Comparison of ENCODE assay signal across 10 cellular contexts in genomic region chr5:160230686-160231527, GRCh38. TPM values are rescaled to one million over a fixed set of nuclear protein-coding genes. Genes with fewer than 3 reads are reported as not detected.
DNase-seq lines count a peak whose midpoint lies in the region; ATAC-seq and TF ChIP-seq lines count a peak whose summit lies in the region.
"Had no signal": no experiment of that assay in that cellular context is flagged by ENCODE, and none has a peak within 500 bp of the region (broad histone marks: within the 10 kb centered on the region; RNA-seq: fewer than 3 reads in every experiment).

No MANE protein-coding gene starts in this region.

- H3K27ac ChIP-seq in CD8-positive, alpha-beta T cell (ENCODE audit: low read depth, low read length) = no peak overlapping the region

- no peaks in the 10 kb centered on the region for H3K36me3 ChIP-seq in CD8-positive, alpha-beta T cell (ENCODE audit: insufficient read depth, low read length)

- H3K36me3 Mint-ChIP-seq in stimulated activated effector memory CD8-positive, alpha-beta T cell treated with anti-CD3 and anti-CD28 coated beads, Interleukin-12 subunit alpha, Interleukin-12 subunit beta, amount 100 ng/mL, for 72 hours = peaks cover 4% of the 10 kb centered on the region
- no peaks in the 10 kb centered on the region for H3K36me3 Mint-ChIP-seq in CD8-positive, alpha-beta T cell

- no peaks in the 10 kb centered on the region for H3K4me1 ChIP-seq in CD8-positive, alpha-beta T cell (ENCODE audit: insufficient read depth, low read length)

- no peaks in the 10 kb centered on the region for H3K9me3 ChIP-seq in CD8-positive, alpha-beta T cell (ENCODE audit: low read length)

- no peak for TF ChIP-seq CTCF in CD8-positive, alpha-beta T cell (IDR thresholded peaks at IDR 0.05)

- no peak overlapping the region for H3K4me3 ChIP-seq in CD8-positive, alpha-beta T cell (ENCODE audit: low read depth, low read length)

- no peak overlapping the region for H3K4me3 Mint-ChIP-seq in stimulated activated effector memory CD8-positive, alpha-beta T cell treated with anti-CD3 and anti-CD28 coated beads, Interleukin-12 subunit alpha, Interleukin-12 subunit beta, amount 100 ng/mL, for 72 hours
- no peak overlapping the region for H3K4me3 Mint-ChIP-seq in CD8-positive, alpha-beta T cell
- H3K4me3 Mint-ChIP-seq: T-helper 17 cell had no signal

- CTCF ChIA-PET in CD8-positive, alpha-beta T cell (lab: Charles Lee) = no interaction called here

- no peak overlapping the region for H3K27ac Mint-ChIP-seq in stimulated activated effector memory CD8-positive, alpha-beta T cell treated with anti-CD3 and anti-CD28 coated beads, Interleukin-12 subunit alpha, Interleukin-12 subunit beta, amount 100 ng/mL, for 72 hours
- no peak overlapping the region for H3K27ac Mint-ChIP-seq in CD8-positive, alpha-beta T cell
- H3K27ac Mint-ChIP-seq: T-helper 17 cell had no signal

- ATAC-seq in HG02870 (IDR thresholded peaks at IDR 0.05; ENCODE audit: unreplicated experiment) = peak; percentile 52
- peak; percentile 87 for ATAC-seq in stimulated activated effector memory CD8-positive, alpha-beta T cell treated with anti-CD3 and anti-CD28 coated beads, Interleukin-12 subunit alpha, Interleukin-12 subunit beta, amount 100 ng/mL, for 72 hours
- ATAC-seq in GM18517 (IDR thresholded peaks at IDR 0.05; ENCODE audit: unreplicated experiment) = no peak
- ATAC-seq in CD8-positive, alpha-beta T cell = no peak
- ATAC-seq: T-helper 17 cell had no signal

- H3K4me1 Mint-ChIP-seq in stimulated activated effector memory CD8-positive, alpha-beta T cell treated with anti-CD3 and anti-CD28 coated beads, Interleukin-12 subunit alpha, Interleukin-12 subunit beta, amount 100 ng/mL, for 72 hours = no peaks in the 10 kb centered on the region
- no peaks in the 10 kb centered on the region for H3K4me1 Mint-ChIP-seq in CD8-positive, alpha-beta T cell (ENCODE audit: low read depth)

- POLR2A ChIA-PET in CD8-positive, alpha-beta T cell (lab: Charles Lee) = no interaction called here

- DNase-seq in activated CD4-positive, alpha-beta T cell treated with anti-CD3 and anti-CD28 coated beads for 48 hours = peak; percentile 5
- DNase-seq in activated CD4-positive, alpha-beta T cell treated with anti-CD3 and anti-CD28 coated beads for 1 hour = no peak
- DNase-seq in astrocyte of the hippocampus (ENCODE audit: low read depth, low spot score) = peak; percentile 83
- no peak for DNase-seq in stimulated activated effector memory CD8-positive, alpha-beta T cell treated with anti-CD3 and anti-CD28 coated beads, Interleukin-12 subunit alpha, Interleukin-12 subunit beta, amount 100 ng/mL, for 72 hours (ENCODE audit: low spot score in 2 of 2)
- DNase-seq in NCI-H2081 (lab: John Stamatoyannopoulos, UW) = no peak
- no peak for DNase-seq in CD8-positive, alpha-beta T cell
- DNase-seq: T-helper 17 cell had no signal

- H3K27me3 Mint-ChIP-seq in CD8-positive, alpha-beta T cell (ENCODE audit: low read depth) = no peaks in the 10 kb centered on the region

- H3K9me3 Mint-ChIP-seq in stimulated activated effector memory CD8-positive, alpha-beta T cell treated with anti-CD3 and anti-CD28 coated beads, Interleukin-12 subunit alpha, Interleukin-12 subunit beta, amount 100 ng/mL, for 72 hours = no peaks in the 10 kb centered on the region
- H3K9me3 Mint-ChIP-seq in CD8-positive, alpha-beta T cell = no peaks in the 10 kb centered on the region

- no peaks in the 10 kb centered on the region for H3K27me3 ChIP-seq in CD8-positive, alpha-beta T cell (ENCODE audit: insufficient read depth, low read length)

- intact Hi-C loops in CD8-positive, alpha-beta T cell (cut with DNase I, micrococcal nuclease) = no loop called here

RNA-seq across cellular contexts. Expression of gene FABP6, which starts 1.6 kb away (rescaled TPM):
- not detected for total RNA-seq in CD8-positive, alpha-beta T cell
- total RNA-seq: skeletal muscle tissue, T-helper 17 cell had no signal

Comparison
In these comparisons a context has a peak if more than half of its experiments do, and no peak if none do; other contexts are left out.
1. DNase-seq: peak in activated CD4-positive, alpha-beta T cell treated with anti-CD3 and anti-CD28 coated beads for 48 hours (single experiment) and astrocyte of the hippocampus (single experiment); none in activated CD4-positive, alpha-beta T cell treated with anti-CD3 and anti-CD28 coated beads for 1 hour (single experiment), stimulated activated effector memory CD8-positive, alpha-beta T cell treated with anti-CD3 and anti-CD28 coated beads, Interleukin-12 subunit alpha, Interleukin-12 subunit beta, amount 100 ng/mL, for 72 hours (0 of 2), NCI-H2081 (0 of 2) and CD8-positive, alpha-beta T cell (0 of 7).
2. ATAC-seq: peak in HG02870 (single experiment) and stimulated activated effector memory CD8-positive, alpha-beta T cell treated with anti-CD3 and anti-CD28 coated beads, Interleukin-12 subunit alpha, Interleukin-12 subunit beta, amount 100 ng/mL, for 72 hours (single experiment); none in GM18517 (single experiment) and CD8-positive, alpha-beta T cell (single experiment).